ENCODE assay signal across 8 cellular contexts in the genomic region with DNA sequence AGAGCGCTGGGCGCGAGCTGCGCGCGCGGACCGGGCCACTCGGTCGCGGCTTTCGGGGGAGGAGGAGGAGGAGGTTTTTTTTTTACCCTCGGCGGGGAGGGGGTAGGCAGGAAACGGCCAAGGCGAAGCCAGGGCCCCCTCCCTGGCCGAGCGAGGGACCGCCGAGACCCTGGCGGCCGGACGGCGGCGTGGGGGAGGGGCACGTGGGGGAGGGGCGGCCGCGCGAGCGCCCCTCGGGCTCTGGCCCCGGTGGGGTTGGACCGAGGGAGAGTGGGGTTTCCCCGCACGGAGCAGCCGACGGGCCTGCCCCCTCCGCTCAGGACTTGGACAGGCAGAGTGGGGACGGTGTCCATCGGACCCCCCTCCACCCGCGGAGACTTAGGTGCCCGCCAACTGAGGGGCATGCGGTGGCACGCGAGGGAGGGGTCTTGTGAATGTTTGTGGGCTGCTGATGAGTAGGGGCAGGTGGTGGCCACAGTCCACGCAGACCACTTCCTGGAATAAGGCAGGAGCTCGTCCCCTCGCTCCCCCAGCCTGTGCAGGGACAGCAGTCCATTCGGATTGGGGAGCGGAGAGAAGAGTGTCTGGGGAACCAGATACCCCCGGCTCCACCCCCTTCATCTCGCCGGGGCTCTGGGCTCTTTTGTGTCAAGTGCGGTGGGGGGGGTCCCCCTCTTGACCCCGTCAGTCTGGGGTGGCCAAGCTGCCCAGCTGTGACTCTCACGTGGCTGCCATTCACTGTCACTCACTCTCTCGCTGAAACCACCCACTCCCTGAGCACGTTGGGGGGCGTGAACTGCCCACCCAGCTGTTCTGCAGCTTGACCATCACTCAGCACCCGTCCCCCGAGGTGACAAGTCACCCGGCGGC. TPM values are rescaled to one million over a fixed set of nuclear protein-coding genes. Genes with fewer than 3 reads are reported as not detected.
DNase-seq lines count a peak whose midpoint lies in the region; ATAC-seq and TF ChIP-seq lines count a peak whose summit lies in the region.

No MANE protein-coding gene starts in this region.

- H4K20me1 ChIP-seq in PC-9 (ENCODE audit: insufficient read depth): peaks cover 4% of the 10 kb centered on the region; the same call in 1 of the 2 replicates

- peak overlapping the region; percentile 57 for H3K4ac ChIP-seq in trophoblast cell (ENCODE audit: low read depth, low read length)

- peak overlapping the region; percentile 49 for H2AK5ac ChIP-seq in trophoblast cell (ENCODE audit: low read length)

- peak overlapping the region; percentile 80 for H2BK5ac ChIP-seq in trophoblast cell (ENCODE audit: low read depth, low read length, poor library complexity)

- BruUV-seq in Caco-2 (replicated peaks; lab: Mats Ljungman, UMichigan) (no TSS peak), PC-9 (replicated peaks; lab: Mats Ljungman, UMichigan) (no TSS peak)

- intact Hi-C loops in Caco-2 (cut with micrococcal nuclease; ENCODE audit: unreplicated experiment) (no loop called here), PC-9 (cut with micrococcal nuclease; ENCODE audit: unreplicated experiment) (loop anchor here (5.0 to 10.0 kb wide), 2 partner anchors 47 to 301 kb away; a partner anchor contains a TSS)

- TF ChIP-seq CTCF in Caco-2 (IDR thresholded peaks at IDR 0.05; ENCODE audit: insufficient read depth in 1 of 2, low read depth in 1 of 2, low read length in 1 of 2, severe bottlenecking in 1 of 2, unreplicated experiment in 1 of 2) (no peak), PC-9 (conservative IDR thresholded peaks at IDR 0.05) (no peak), glutamatergic neuron (IDR thresholded peaks at IDR 0.05; ENCODE audit: partially characterized antibody, unreplicated experiment) (no peak)

- H3K36me3 Mint-ChIP-seq in Caco-2 (ENCODE audit: insufficient read depth, unreplicated experiment) (peaks cover 2% of the 10 kb centered on the region), glutamatergic neuron (ENCODE audit: unreplicated experiment) (no peaks in the 10 kb centered on the region)

- CTCF ChIA-PET in Caco-2 (lab: Charles Lee) (interaction anchor here (0.6 to 1.5 kb wide), 2 partner anchors 29 to 211 kb away, joined by 3 to 7 read pairs; a partner anchor contains a TSS), PC-9 (lab: Charles Lee) (no interaction called here)

- DNase-seq in Caco-2: peak; percentile 35 to 37
- peak in 1 of 2 experiments; percentile 68 for DNase-seq in PC-9
- DNase-seq in activated T-helper 9 cell treated with anti-CD3 and anti-CD28 coated beads, Interleukin-2, amount 50 U/mL, for 16 hours (ENCODE audit: low read depth): peak; percentile 31
- DNase-seq in glutamatergic neuron: peak; percentile 68
- DNase-seq in trophoblast cell: peak; percentile 14 to 49
- no peak for DNase-seq in kidney glomerular epithelial cell (lab: John Stamatoyannopoulos, UW)
- no peak for DNase-seq in occipital lobe (lab: John Stamatoyannopoulos, UW)

- H3F3A ChIP-seq in PC-9 (ENCODE audit: insufficient read depth, low read depth): peaks cover 30% of the 10 kb centered on the region

- POLR2A ChIA-PET in Caco-2 (lab: Charles Lee): interaction anchor here (0.6 to 0.7 kb wide), 2 partner anchors 30 to 264 kb away, joined by 3 to 4 read pairs; no protein-coding TSS in a partner anchor
- POLR2A ChIA-PET in PC-9 (lab: Charles Lee; ENCODE audit: unreplicated experiment): interaction anchor here (0.6 kb wide), 1 partner anchor 173 kb away, joined by 7 read pairs; no protein-coding TSS in a partner anchor

- peak overlapping the region; percentile 99 for H3K4me2 ChIP-seq in PC-9
- peak overlapping the region; percentile 94 for H3K4me2 ChIP-seq in trophoblast cell (ENCODE audit: low read length)

- H3K4me3 Mint-ChIP-seq in Caco-2 (ENCODE audit: unreplicated experiment): no peak overlapping the region
- H3K4me3 Mint-ChIP-seq in glutamatergic neuron (ENCODE audit: unreplicated experiment): no peak overlapping the region

- H2BK12ac ChIP-seq in trophoblast cell (ENCODE audit: low read length): peak overlapping the region; percentile 76

- H3K27me3 Mint-ChIP-seq in Caco-2 (ENCODE audit: insufficient read depth, unreplicated experiment) (no peaks in the 10 kb centered on the region), glutamatergic neuron (ENCODE audit: unreplicated experiment) (peaks cover 7% of the 10 kb centered on the region)

- H4K12ac ChIP-seq in trophoblast cell (ENCODE audit: low read depth, low read length): peak overlapping the region; percentile 60

- peak overlapping the region; percentile 86 for H3K14ac ChIP-seq in trophoblast cell (ENCODE audit: low read length)

- H3K36me3 ChIP-seq in Caco-2 (ENCODE audit: control insufficient read depth, insufficient read depth, low read length) (no peaks in the 10 kb centered on the region), PC-9 (ENCODE audit: low read depth) (no peaks in the 10 kb centered on the region; the same call in 1 of the 2 replicates), trophoblast cell (ENCODE audit: control insufficient read depth in 1 of 2, insufficient read depth in 2 of 2, low read length in 2 of 2) (peaks cover 8 to 14% of the 10 kb centered on the region in 2 experiments)

- peak overlapping the region; percentile 64 for H4K8ac ChIP-seq in trophoblast cell (ENCODE audit: low read depth, low read length)

- H3K79me2 ChIP-seq in PC-9 (ENCODE audit: low read depth) (peaks cover 38% of the 10 kb centered on the region), trophoblast cell (ENCODE audit: control insufficient read depth, insufficient read depth, low read length, poor library complexity) (peaks cover 17% of the 10 kb centered on the region)

- H3K9me2 ChIP-seq in PC-9 (ENCODE audit: insufficient read depth): no peaks in the 10 kb centered on the region

- WGBS in trophoblast cell (ENCODE audit: extremely low coverage, insufficient coverage, insufficient read length): no CpG with 5 or more reads among the region's 65 CpGs

- peak overlapping the region; percentile 70 for H2BK120ac ChIP-seq in trophoblast cell (ENCODE audit: insufficient read depth, low read length, poor library complexity)

- H3K4me3 ChIP-seq in Caco-2 (ENCODE audit: low read depth, low read length) (peak overlapping the region; percentile 72), PC-9 (peak overlapping the region; percentile 84), trophoblast cell (ENCODE audit: low read depth, low read length) (peak overlapping the region; percentile 78)

- H4K91ac ChIP-seq in trophoblast cell (ENCODE audit: low read depth, low read length): peak overlapping the region; percentile 89

- H3K27me3 ChIP-seq in Caco-2 (replicated peaks; ENCODE audit: control insufficient read depth, insufficient read depth, low read length) (no peaks in the 10 kb centered on the region), PC-9 (ENCODE audit: insufficient read depth, low read depth) (no peaks in the 10 kb centered on the region), trophoblast cell (ENCODE audit: insufficient read depth, low read length) (no peaks in the 10 kb centered on the region)

- H3K4me1 ChIP-seq in Caco-2: no peaks in the 10 kb centered on the region; the same call in 1 of the 2 replicates
- peaks cover 27% of the 10 kb centered on the region for H3K4me1 ChIP-seq in PC-9 (replicated peaks; ENCODE audit: insufficient read depth)
- H3K4me1 ChIP-seq in trophoblast cell (ENCODE audit: control insufficient read depth in 1 of 2, insufficient read depth in 2 of 2, low read length in 2 of 2): peaks cover 24 to 28% of the 10 kb centered on the region in 2 experiments

- H3K18ac ChIP-seq in trophoblast cell (ENCODE audit: low read length): peak overlapping the region; percentile 92

- H2AFZ ChIP-seq in PC-9 (no peak overlapping the region), trophoblast cell (ENCODE audit: insufficient read depth, low read length, poor library complexity) (peak overlapping the region; percentile 49)

- peak overlapping the region; percentile 65 for H3K9ac ChIP-seq in trophoblast cell (ENCODE audit: low read length)

- H3K9me3 ChIP-seq in Caco-2 (no peaks in the 10 kb centered on the region), PC-9 (ENCODE audit: insufficient read depth, low read depth) (no peaks in the 10 kb centered on the region), trophoblast cell (ENCODE audit: insufficient read depth, low read depth, low read length) (no peaks in the 10 kb centered on the region)

- H3K4me1 Mint-ChIP-seq in Caco-2 (ENCODE audit: low read depth, unreplicated experiment): no peaks in the 10 kb centered on the region
- peaks cover 6% of the 10 kb centered on the region for H3K4me1 Mint-ChIP-seq in glutamatergic neuron (ENCODE audit: low read depth, unreplicated experiment)

- H3K27ac Mint-ChIP-seq in Caco-2 (ENCODE audit: unreplicated experiment) (no peak overlapping the region), glutamatergic neuron (ENCODE audit: unreplicated experiment) (no peak overlapping the region)

- no peak overlapping the region for H3K23ac ChIP-seq in trophoblast cell (ENCODE audit: low read length)

- peak; percentile 35 for ATAC-seq in HG02642 (IDR thresholded peaks at IDR 0.05; ENCODE audit: poor library complexity, unreplicated experiment)

- H3K27ac ChIP-seq in PC-9 (peak overlapping the region; percentile 66), trophoblast cell (ENCODE audit: low read depth, low read length) (peak overlapping the region; percentile 85)

- no peaks in the 10 kb centered on the region for H3K9me3 Mint-ChIP-seq in Caco-2 (ENCODE audit: unreplicated experiment)
- peaks cover 6% of the 10 kb centered on the region for H3K9me3 Mint-ChIP-seq in glutamatergic neuron (ENCODE audit: unreplicated experiment)

- H3K79me1 ChIP-seq in trophoblast cell (ENCODE audit: low read length): peaks cover 37% of the 10 kb centered on the region

RNA-seq across cellular contexts. Expression of a gene that starts 3.0 kb away (rescaled TPM):
- 27.9 and 34.7 TPM in 2 replicates for total RNA-seq in Caco-2 (2022)
- 197 and 219 TPM in 2 replicates for total RNA-seq in PC-9 (2021)
- total RNA-seq in glutamatergic neuron (ENCODE audit: unreplicated experiment): 129 TPM
- polyA plus RNA-seq in trophoblast cell (2013): 38.1 and 38.8 TPM in 2 replicates
- total RNA-seq in occipital lobe: 337 TPM

RNA-seq across cellular contexts. Expression of a gene that starts 27.8 kb away (rescaled TPM):
- 6.1 and 7.3 TPM in 2 replicates for total RNA-seq in Caco-2 (2022)
- total RNA-seq in PC-9 (2021): 14.3 and 22.0 TPM in 2 replicates
- total RNA-seq in glutamatergic neuron (ENCODE audit: unreplicated experiment): 9.2 TPM
- 5.2 and 5.7 TPM in 2 replicates for polyA plus RNA-seq in trophoblast cell (2013)
- 14.2 TPM for total RNA-seq in occipital lobe

RNA-seq across cellular contexts. Expression of a gene that starts 28.2 kb away (rescaled TPM):
- 20.9 and 27.4 TPM in 2 replicates for total RNA-seq in Caco-2 (2022)
- 159 and 176 TPM in 2 replicates for total RNA-seq in PC-9 (2021)
- 49.7 TPM for total RNA-seq in glutamatergic neuron (ENCODE audit: unreplicated experiment)
- polyA plus RNA-seq in trophoblast cell (2013): 73.2 and 77.1 TPM in 2 replicates
- total RNA-seq in occipital lobe: 20.1 TPM

RNA-seq across cellular contexts. Expression of a gene that starts 30.5 kb away (rescaled TPM):
- total RNA-seq in Caco-2 (2022): 4.0 and 5.0 TPM in 2 replicates
- total RNA-seq in PC-9 (2021): 3.1 and 4.2 TPM in 2 replicates
- total RNA-seq in glutamatergic neuron (ENCODE audit: unreplicated experiment): 0.49 TPM
- polyA plus RNA-seq in trophoblast cell (2013): 0.31 and 0.32 TPM in 2 replicates
- total RNA-seq in occipital lobe: 7.3 TPM

RNA-seq across cellular contexts. Expression of a gene that starts 30.7 kb away (rescaled TPM):
- total RNA-seq in Caco-2 (2022): 2.5 and 3.2 TPM in 2 replicates
- 3.1 and 3.4 TPM in 2 replicates for total RNA-seq in PC-9 (2021)
- 23.7 TPM for total RNA-seq in glutamatergic neuron (ENCODE audit: unreplicated experiment)
- 23.8 and 25.6 TPM in 2 replicates for polyA plus RNA-seq in trophoblast cell (2013)
- 1.2 TPM for total RNA-seq in occipital lobe

Comparison
In these comparisons a context has a peak if more than half of its experiments do, and no peak if none do; other contexts are left out.
1. DNase-seq: peak in Caco-2 (2 of 2), activated T-helper 9 cell treated with anti-CD3 and anti-CD28 coated beads, Interleukin-2, amount 50 U/mL, for 16 hours (single experiment), glutamatergic neuron (single experiment) and trophoblast cell (2 of 2); none in kidney glomerular epithelial cell (single experiment) and occipital lobe (single experiment).
2. Peak in every context shown above with its lines, with median percentiles within 50 percentile points of each other: H3K4me3 ChIP-seq.